Comparison of ENCODE assay signal across 11 cellular contexts in the genomic region with DNA sequence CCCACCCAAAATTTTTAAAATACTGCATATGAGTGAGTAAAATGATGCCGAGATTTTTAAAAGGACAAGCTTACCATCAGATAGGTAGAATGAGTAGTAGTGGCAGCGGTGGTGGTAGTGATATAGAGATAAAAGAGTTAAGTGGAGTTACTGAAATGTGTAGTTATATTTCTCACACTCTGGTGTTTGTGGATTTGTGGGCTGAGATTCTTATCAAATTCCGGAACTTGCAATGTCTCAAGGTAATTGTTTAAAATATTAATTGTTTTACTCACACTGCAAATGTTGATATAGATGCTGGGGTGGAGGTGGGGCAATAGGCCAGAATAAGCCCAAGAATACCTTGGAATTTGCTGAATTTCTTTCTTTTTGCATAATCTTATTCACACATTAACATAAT. TPM values are rescaled to one million over a fixed set of nuclear protein-coding genes. Genes with fewer than 3 reads are reported as not detected.
DNase-seq lines count a peak whose midpoint lies in the region; ATAC-seq and TF ChIP-seq lines count a peak whose summit lies in the region.
"Had no signal": no experiment of that assay in that cellular context is flagged by ENCODE, and none has a peak within 500 bp of the region (broad histone marks: within the 10 kb centered on the region; RNA-seq: fewer than 3 reads in every experiment).

No MANE protein-coding gene starts in this region.

- peak overlapping the region; percentile 51 for H3K27ac Mint-ChIP-seq in activated naive CD8-positive, alpha-beta T cell treated with anti-CD3 and anti-CD28 coated beads, Interleukin-2, amount 10 ng/mL, durations not matched to agents 7 days and 5 days
- H3K27ac Mint-ChIP-seq: WTC11 had no signal

- no peak for DNase-seq in activated naive CD8-positive, alpha-beta T cell treated with anti-CD3 and anti-CD28 coated beads, Interleukin-2, amount 10 ng/mL, durations not matched to agents 7 days and 5 days
- no peak for DNase-seq in GDM1 (lab: John Stamatoyannopoulos, UW)
- DNase-seq in GM19238 (ENCODE audit: insufficient read length, low spot score): no peak
- no peak for DNase-seq in A172 (ENCODE audit: low spot score)
- no peak for DNase-seq in NOMO-1 treated with DMSO at 0.1 percent for 48 hours (lab: John Stamatoyannopoulos, UW; ENCODE audit: unreplicated experiment)
- DNase-seq: body of pancreas, NCI-H1092 had no signal

- peaks cover 10% of the 10 kb centered on the region for H3K27me3 Mint-ChIP-seq in activated naive CD8-positive, alpha-beta T cell treated with anti-CD3 and anti-CD28 coated beads, Interleukin-2, amount 10 ng/mL, durations not matched to agents 7 days and 5 days

- H3K36me3 Mint-ChIP-seq in activated naive CD8-positive, alpha-beta T cell treated with anti-CD3 and anti-CD28 coated beads, Interleukin-2, amount 10 ng/mL, durations not matched to agents 7 days and 5 days: peaks cover 3% of the 10 kb centered on the region
- H3K36me3 Mint-ChIP-seq: WTC11 had no signal

- peaks cover 29% of the 10 kb centered on the region for H3K4me1 Mint-ChIP-seq in activated naive CD8-positive, alpha-beta T cell treated with anti-CD3 and anti-CD28 coated beads, Interleukin-2, amount 10 ng/mL, durations not matched to agents 7 days and 5 days

- ATAC-seq in GM18505 (IDR thresholded peaks at IDR 0.05; ENCODE audit: unreplicated experiment) (peak; percentile 28), GM21381 (IDR thresholded peaks at IDR 0.05; ENCODE audit: unreplicated experiment) (peak; percentile 51), HG03439 (IDR thresholded peaks at IDR 0.05; ENCODE audit: unreplicated experiment) (peak; percentile 14)
- peak; percentile 87 for ATAC-seq in activated naive CD8-positive, alpha-beta T cell treated with anti-CD3 and anti-CD28 coated beads, Interleukin-2, amount 10 ng/mL, durations not matched to agents 7 days and 5 days (ENCODE audit: low read depth)
- ATAC-seq: body of pancreas, WTC11 had no signal

- TF ChIP-seq POLR2A in GM18505 (IDR thresholded peaks at IDR 0.05; ENCODE audit: borderline replicate concordance, extremely low read depth, insufficient read depth, insufficient read length): no peak

- POLR2A ChIA-PET in activated naive CD8-positive, alpha-beta T cell treated with anti-CD3 and anti-CD28 coated beads, Interleukin-2, amount 10 ng/mL, durations not matched to agents 7 days and 5 days (lab: Charles Lee): interaction anchor here (1.0 to 4.3 kb wide), 6 partner anchors 9 to 23 kb away, joined by 3 to 26 read pairs (median 6); partner anchors contain the start of gene SGMS1

- no peaks in the 10 kb centered on the region for H3K9me3 Mint-ChIP-seq in activated naive CD8-positive, alpha-beta T cell treated with anti-CD3 and anti-CD28 coated beads, Interleukin-2, amount 10 ng/mL, durations not matched to agents 7 days and 5 days
- H3K9me3 Mint-ChIP-seq: WTC11 had no signal

- H3K4me3 Mint-ChIP-seq in activated naive CD8-positive, alpha-beta T cell treated with anti-CD3 and anti-CD28 coated beads, Interleukin-2, amount 10 ng/mL, durations not matched to agents 7 days and 5 days: peak overlapping the region; percentile 66
- H3K4me3 Mint-ChIP-seq: WTC11 had no signal

RNA-seq across cellular contexts. Expression of gene SGMS1, which starts 12.8 kb away (rescaled TPM):
- total RNA-seq in activated naive CD8-positive, alpha-beta T cell treated with anti-CD3 and anti-CD28 coated beads, Interleukin-2, amount 10 ng/mL, durations not matched to agents 7 days and 5 days: 10 to 100 TPM; 20.4 to 21.0 TPM
- 20.0 and 24.3 TPM in 2 replicates for total RNA-seq in A172 (2014; rRNA removed; shearing (Covaris generic))

Comparison
In these comparisons a context has a peak if more than half of its experiments do, and no peak if none do; other contexts are left out.
1. ATAC-seq: peak in every context shown above with its lines; median percentile 87 in activated naive CD8-positive, alpha-beta T cell treated with anti-CD3 and anti-CD28 coated beads, Interleukin-2, amount 10 ng/mL, durations not matched to agents 7 days and 5 days; 51 in GM21381; 28 in GM18505; 14 in HG03439.